In genomic region chr15:99123706-99124451, GRCh38 we compare ENCODE assay signal across 8 cellular contexts. TPM values are rescaled to one million over a fixed set of nuclear protein-coding genes. Genes with fewer than 3 reads are reported as not detected.
DNase-seq lines count a peak whose midpoint lies in the region; ATAC-seq and TF ChIP-seq lines count a peak whose summit lies in the region.

No MANE protein-coding gene starts in this region.

- H3K27ac ChIP-seq in right atrium auricular region, result peak overlapping the region; percentile 87 to 93

- in situ Hi-C loops in astrocyte of the cerebellum (cut with HindIII; ENCODE audit: low sequenced_read_pairs), result no loop called here

- DNase-seq in ELR (ENCODE audit: low read depth), result peak; percentile 93
- DNase-seq in NCI-H2081 treated with DMSO at 0.1 percent for 48 hours (lab: John Stamatoyannopoulos, UW), result peak; percentile 50
- DNase-seq in astrocyte of the cerebellum (ENCODE audit: low read depth), result peak; percentile 93
- peak; percentile 93 for DNase-seq in right atrium auricular region (ENCODE audit: low spot score)
- peak; percentile 98 for DNase-seq in renal cortical epithelial cell (ENCODE audit: low read depth)

- peaks cover 53% of the 10 kb centered on the region for H3K36me3 ChIP-seq in right atrium auricular region

- H3K4me3 ChIP-seq in astrocyte of the cerebellum (ENCODE audit: low read depth, low read length) (peak overlapping the region; percentile 13), right atrium auricular region (peak overlapping the region; percentile 12 to 32)

- TF ChIP-seq POLR2A in GM18505 (IDR thresholded peaks at IDR 0.05; ENCODE audit: borderline replicate concordance, extremely low read depth, insufficient read depth, insufficient read length), result no peak

- no peak for TF ChIP-seq CTCF in astrocyte of the cerebellum (IDR thresholded peaks at IDR 0.05; ENCODE audit: low read depth, low read length, missing control alignments)
- TF ChIP-seq CTCF in right atrium auricular region (IDR thresholded peaks at IDR 0.05), result no peak

- H3K4me1 ChIP-seq in right atrium auricular region, result peaks cover 0 to 72% of the 10 kb centered on the region in 2 donors

- H3K27me3 ChIP-seq in right atrium auricular region, result no peaks in the 10 kb centered on the region

- ATAC-seq in HG03469 (IDR thresholded peaks at IDR 0.05; ENCODE audit: unreplicated experiment) (no peak), GM18520 (IDR thresholded peaks at IDR 0.05; ENCODE audit: unreplicated experiment) (no peak), GM18505 (IDR thresholded peaks at IDR 0.05; ENCODE audit: unreplicated experiment) (no peak)

- no peaks in the 10 kb centered on the region for H3K9me3 ChIP-seq in right atrium auricular region

RNA-seq across cellular contexts. Expression of gene SYNM, which starts 19.0 kb away (rescaled TPM):
- 100 to 1,000 TPM; 211 to 258 TPM for total RNA-seq in right atrium auricular region
- total RNA-seq in renal cortical epithelial cell, result 1.7 and 6.0 TPM in 2 replicates

Comparison
In these comparisons a context has a peak if more than half of its experiments do, and no peak if none do; other contexts are left out.
1. RNA of gene SYNM, which starts 19.0 kb away (total RNA-seq): 211 to 258 TPM in right atrium auricular region; 1.7 to 6.0 TPM in renal cortical epithelial cell; every median in the first group is over 10 times any median in the second.
2. Peak in every context shown above with its lines, with median percentiles within 50 percentile points of each other: DNase-seq.